10 cellular contexts compared by ENCODE assay signal in genomic region chr7:51121945-51122425, GRCh38.
DNase-seq lines count a peak whose midpoint lies in the region; ATAC-seq and TF ChIP-seq lines count a peak whose summit lies in the region.
"Had no signal": no experiment of that assay in that cellular context is flagged by ENCODE, and none has a peak within 500 bp of the region (broad histone marks: within the 10 kb centered on the region; RNA-seq: fewer than 3 reads in every experiment).

No MANE protein-coding gene starts in this region.

- WGBS in spleen, 5 donors, result 2 to 7% (median 6%) methylated on average over 8 of the region's 8 CpGs

- peak overlapping the region; percentile 75 for H3K27ac Mint-ChIP-seq in activated naive CD4-positive, alpha-beta T cell treated with anti-CD3 and anti-CD28 coated beads, Interleukin-2, amount 10 ng/mL, durations not matched to agents 7 days and 5 days

- no peaks in the 10 kb centered on the region for H3K9me3 ChIP-seq in spleen
- H3K9me3 ChIP-seq: BE2C, suprapubic skin had no signal

- H3K4me1 ChIP-seq in spleen, result peaks cover 0 to 17% (median 10%) of the 10 kb centered on the region in 6 donors
- H3K4me1 ChIP-seq: BE2C had no signal

- no peak for DNase-seq in activated naive CD4-positive, alpha-beta T cell treated with anti-CD3 and anti-CD28 coated beads, Interleukin-2, amount 10 ng/mL, durations not matched to agents 7 days and 5 days
- DNase-seq in activated naive CD4-positive, alpha-beta T cell treated with Interleukin-2 at 50 U/mL for 16 hours, result no peak
- DNase-seq in left ventricle myocardium superior (peak; percentile 41), spleen (no peak), erythroblast (lab: John Stamatoyannopoulos, UW) (no peak), mucosa of gallbladder (ENCODE audit: low spot score) (no peak)
- DNase-seq: BE2C had no signal

- no peaks in the 10 kb centered on the region for H3K36me3 ChIP-seq in spleen
- H3K36me3 ChIP-seq: BE2C, suprapubic skin had no signal

- ATAC-seq in left ventricle myocardium superior, result peak; percentile 85
- ATAC-seq in HG03342 (IDR thresholded peaks at IDR 0.05; ENCODE audit: unreplicated experiment), result no peak

- no peaks in the 10 kb centered on the region for H3K27me3 Mint-ChIP-seq in activated naive CD4-positive, alpha-beta T cell treated with anti-CD3 and anti-CD28 coated beads, Interleukin-2, amount 10 ng/mL, durations not matched to agents 7 days and 5 days

- peaks cover 34% of the 10 kb centered on the region for H3K4me1 Mint-ChIP-seq in activated naive CD4-positive, alpha-beta T cell treated with anti-CD3 and anti-CD28 coated beads, Interleukin-2, amount 10 ng/mL, durations not matched to agents 7 days and 5 days

- TF ChIP-seq POLR2A in spleen (IDR thresholded peaks at IDR 0.05) (peak in 1 of 3 donors; percentile 8), erythroblast (IDR thresholded peaks at IDR 0.05; ENCODE audit: low read length) (no peak)

- H3K27me3 ChIP-seq in spleen (replicated peaks in 1 of 7), result no peaks in the 10 kb centered on the region
- H3K27me3 ChIP-seq: suprapubic skin had no signal

- intact Hi-C loops in left ventricle myocardium superior (cut with micrococcal nuclease) (no loop called here), spleen (cut with DNase I; ENCODE audit: low total_unique reads) (no loop called here)

- TF ChIP-seq CTCF in VCaP (conservative IDR thresholded peaks at IDR 0.05) (no peak), spleen (IDR thresholded peaks at IDR 0.05 in 8 of 11, conservative IDR thresholded peaks at IDR 0.05 in 3 of 11) (peak in 1 of 11 experiments; percentile 21)

- peak overlapping the region in 1 of 8 donors; percentile 12 for H3K4me3 ChIP-seq in spleen
- H3K4me3 ChIP-seq: suprapubic skin had no signal

- H3K9me3 Mint-ChIP-seq in activated naive CD4-positive, alpha-beta T cell treated with anti-CD3 and anti-CD28 coated beads, Interleukin-2, amount 10 ng/mL, durations not matched to agents 7 days and 5 days, result no peaks in the 10 kb centered on the region

- H3K4me3 Mint-ChIP-seq in activated naive CD4-positive, alpha-beta T cell treated with anti-CD3 and anti-CD28 coated beads, Interleukin-2, amount 10 ng/mL, durations not matched to agents 7 days and 5 days, result peak overlapping the region; percentile 38

- CTCF ChIA-PET in activated naive CD4-positive, alpha-beta T cell treated with anti-CD3 and anti-CD28 coated beads, Interleukin-2, amount 10 ng/mL, durations not matched to agents 7 days and 5 days (lab: Charles Lee), result interaction anchor here (1.0 to 1.7 kb wide), 4 partner anchors 18 to 1037 kb away, joined by 3 to 10 read pairs (median 4); no protein-coding TSS in a partner anchor

- H3K27ac ChIP-seq in VCaP, result peak overlapping the region; percentile 82
- peak overlapping the region in 5 of 8 donors; percentile 14 to 58 (median 22) for H3K27ac ChIP-seq in spleen
- H3K27ac ChIP-seq: suprapubic skin had no signal

- H3K36me3 Mint-ChIP-seq in activated naive CD4-positive, alpha-beta T cell treated with anti-CD3 and anti-CD28 coated beads, Interleukin-2, amount 10 ng/mL, durations not matched to agents 7 days and 5 days, result no peaks in the 10 kb centered on the region
